1 cellular context compared by ENCODE assay signal in genomic region chr2:125185691-125186270, GRCh38.
TF ChIP-seq lines count a peak whose summit lies in the region.

No MANE protein-coding gene starts in this region.

TF ChIP-seq in GM23338, 12 proteins besides CTCF, POLR2A, EP300 and RAD21 (continued from another document):
- no peak for TF ChIP-seq ZNF462 (CRISPR knock-in tag; IDR thresholded peaks at IDR 0.05)
- TF ChIP-seq CREB1 (CRISPR knock-in tag; IDR thresholded peaks at IDR 0.05; ENCODE audit: low read depth), result no peak
- no peak for TF ChIP-seq STAT1 (IDR thresholded peaks at IDR 0.05; ENCODE audit: unreplicated experiment)
- TF ChIP-seq JUNB (IDR thresholded peaks at IDR 0.05; ENCODE audit: unreplicated experiment), result no peak
- no peak for TF ChIP-seq ETS1 (IDR thresholded peaks at IDR 0.05)
- no peak for TF ChIP-seq REST (IDR thresholded peaks at IDR 0.05; ENCODE audit: unreplicated experiment)
- TF ChIP-seq EZH2phosphoT487 (IDR thresholded peaks at IDR 0.05; ENCODE audit: unreplicated experiment), result no peak
